Comparison of ENCODE assay signal across 8 cellular contexts in genomic region chr7:2934211-2934731, GRCh38.
DNase-seq lines count a peak whose midpoint lies in the region; ATAC-seq and TF ChIP-seq lines count a peak whose summit lies in the region.

No MANE protein-coding gene starts in this region.

- H3K4me3 ChIP-seq in spleen, result no peak overlapping the region
- H3K4me3 ChIP-seq in psoas muscle, result no peak overlapping the region

- ATAC-seq in psoas muscle, result no peak

- WGBS in spleen, 5 donors, result 79 to 90% (median 86%) methylated on average over 13 to 15 of the region's 15 CpGs
- 62 to 70% (median 70%) methylated on average over 15 of the region's 15 CpGs for WGBS in psoas muscle, 3 donors

- H3K36me3 ChIP-seq in spleen (peaks cover 0 to 100% (median 72%) of the 10 kb centered on the region in 6 donors), psoas muscle (ENCODE audit: insufficient read depth in 1 of 2, low read depth in 1 of 2) (no peaks in the 10 kb centered on the region)

- no peaks in the 10 kb centered on the region for H3K9me3 ChIP-seq in spleen
- no peaks in the 10 kb centered on the region for H3K9me3 ChIP-seq in psoas muscle

- H3K27me3 ChIP-seq in spleen (replicated peaks in 1 of 7) (peaks cover 0 to 21% (median 0%) of the 10 kb centered on the region in 7 donors), psoas muscle (ENCODE audit: insufficient read depth in 3 of 3, low read length in 2 of 3) (peaks cover 2 to 62% (median 30%) of the 10 kb centered on the region in 3 donors)

- TF ChIP-seq CTCF in spleen (IDR thresholded peaks at IDR 0.05 in 8 of 11, conservative IDR thresholded peaks at IDR 0.05 in 3 of 11) (no peak), psoas muscle (IDR thresholded peaks at IDR 0.05) (no peak)

- H3K4me1 ChIP-seq in spleen (no peaks in the 10 kb centered on the region), psoas muscle (no peaks in the 10 kb centered on the region)

- H3K27ac ChIP-seq in epithelial cell of prostate (peak overlapping the region; percentile 87), spleen (no peak overlapping the region), psoas muscle (no peak overlapping the region)

- no peak for TF ChIP-seq POLR2A in spleen (IDR thresholded peaks at IDR 0.05)

- DNase-seq in GM03348 (ENCODE audit: low spot score), result peak; percentile 52
- peak; percentile 88 for DNase-seq in RKO (ENCODE audit: low spot score)
- DNase-seq in epithelial cell of prostate (ENCODE audit: low read depth, low spot score), result peak; percentile 70
- DNase-seq in spleen, result peak; percentile 61
- DNase-seq in middle frontal gyrus (ENCODE audit: extremely low spot score, low spot score), result no peak
- no peak for DNase-seq in NCI-H1417 (lab: John Stamatoyannopoulos, UW)
- DNase-seq in amygdala (lab: John Stamatoyannopoulos, UW), result no peak
- no peak for DNase-seq in psoas muscle

- intact Hi-C loops in spleen (cut with DNase I; ENCODE audit: low total_unique reads), result no loop called here
- intact Hi-C loops in psoas muscle (cut with DNase I), result no loop called here

Comparison
In these comparisons a context has a peak if more than half of its experiments do, and no peak if none do; other contexts are left out.
1. DNase-seq: peak in GM03348 (single experiment), RKO (single experiment), epithelial cell of prostate (single experiment) and spleen (single experiment); none in middle frontal gyrus (single experiment), NCI-H1417 (0 of 3), amygdala (0 of 56) and psoas muscle (0 of 2).